In the genomic region with DNA sequence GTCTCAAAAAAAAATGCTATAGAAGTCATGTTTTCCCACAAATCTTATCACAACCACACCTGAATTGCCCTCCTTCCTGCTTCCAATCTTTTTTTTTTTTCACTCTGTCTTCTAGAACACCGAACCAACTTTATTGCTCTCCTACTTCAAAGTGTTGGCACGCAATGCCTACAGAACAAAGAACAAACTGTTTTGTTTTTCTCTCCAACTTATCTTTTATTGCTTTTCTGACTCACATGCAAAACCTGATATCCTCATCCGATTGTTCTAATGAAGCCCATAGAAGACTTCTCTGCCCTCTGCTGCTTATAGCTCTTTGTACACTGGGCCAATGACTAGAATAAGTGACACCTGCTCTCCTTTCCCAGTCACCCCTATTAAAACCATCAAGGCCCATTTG, we compare ENCODE assay signal across 21 cellular contexts.
DNase-seq lines count a peak whose midpoint lies in the region; ATAC-seq and TF ChIP-seq lines count a peak whose summit lies in the region.
"Had no signal": no experiment of that assay in that cellular context is flagged by ENCODE, and none has a peak within 500 bp of the region (broad histone marks: within the 10 kb centered on the region; RNA-seq: fewer than 3 reads in every experiment).

No MANE protein-coding gene starts in this region.

- no peak overlapping the region for H3K27ac Mint-ChIP-seq in activated CD8-positive, alpha-beta memory T cell treated with anti-CD3 and anti-CD28 coated beads, Interleukin-2, amount 10 ng/mL, durations not matched to agents 7 days and 5 days
- H3K27ac Mint-ChIP-seq: CD4-positive, alpha-beta memory T cell had no signal

- intact Hi-C loops in mammary epithelial cell (cut with micrococcal nuclease) = no loop called here
- intact Hi-C loops in breast epithelium (cut with DNase I; ENCODE audit: low total_unique reads) = no loop called here
- intact Hi-C loops in mucosa of descending colon (cut with DNase I, micrococcal nuclease) = no loop called here

- dilution Hi-C loops in mammary epithelial cell (cut with HindIII; ENCODE audit: low sequenced_read_pairs) = no loop called here

- H2AFZ ChIP-seq in mammary epithelial cell (ENCODE audit: low read depth, low read length) = no peak overlapping the region
- H2AFZ ChIP-seq: PC-9 had no signal

- H3K4me1 ChIP-seq in mammary epithelial cell (ENCODE audit: insufficient read depth, low read length) (peaks cover 10% of the 10 kb centered on the region), breast epithelium (no peaks in the 10 kb centered on the region), mucosa of descending colon (ENCODE audit: low read depth) (no peaks in the 10 kb centered on the region)

- no peaks in the 10 kb centered on the region for H3K27me3 Mint-ChIP-seq in activated CD8-positive, alpha-beta memory T cell treated with anti-CD3 and anti-CD28 coated beads, Interleukin-2, amount 10 ng/mL, durations not matched to agents 7 days and 5 days

- H4K20me1 ChIP-seq in mammary epithelial cell (ENCODE audit: insufficient read depth, low read length) = no peaks in the 10 kb centered on the region

- H3K79me2 ChIP-seq in mammary epithelial cell (ENCODE audit: insufficient read depth, low read length) = no peaks in the 10 kb centered on the region

- H3K9me3 Mint-ChIP-seq in activated CD8-positive, alpha-beta memory T cell treated with anti-CD3 and anti-CD28 coated beads, Interleukin-2, amount 10 ng/mL, durations not matched to agents 7 days and 5 days (ENCODE audit: low read depth) = peaks cover 5% of the 10 kb centered on the region

- CTCF ChIA-PET in mammary epithelial cell (lab: Charles Lee; ENCODE audit: low non-redundant PET) = no interaction called here
- CTCF ChIA-PET in activated CD8-positive, alpha-beta memory T cell treated with anti-CD3 and anti-CD28 coated beads, Interleukin-2, amount 10 ng/mL, durations not matched to agents 7 days and 5 days (lab: Charles Lee) = no interaction called here

- no peak for TF ChIP-seq POLR2A in breast epithelium (IDR thresholded peaks at IDR 0.05)

- no peak overlapping the region for H3K4me2 ChIP-seq in mammary epithelial cell (ENCODE audit: insufficient read depth, low read depth, low read length)
- H3K4me2 ChIP-seq: PC-9 had no signal

- no peaks in the 10 kb centered on the region for H3K36me3 ChIP-seq in mammary epithelial cell (ENCODE audit: insufficient read depth, low read length)
- no peaks in the 10 kb centered on the region for H3K36me3 ChIP-seq in breast epithelium
- H3K36me3 ChIP-seq in mucosa of descending colon (ENCODE audit: low read depth) = no peaks in the 10 kb centered on the region
- H3K36me3 ChIP-seq: MG63 had no signal

- no peaks in the 10 kb centered on the region for H3K4me1 Mint-ChIP-seq in activated CD8-positive, alpha-beta memory T cell treated with anti-CD3 and anti-CD28 coated beads, Interleukin-2, amount 10 ng/mL, durations not matched to agents 7 days and 5 days
- H3K4me1 Mint-ChIP-seq: CD4-positive, alpha-beta memory T cell had no signal

- in situ Hi-C loops in mammary epithelial cell (cut with MboI; ENCODE audit: low sequenced_read_pairs in 2 of 2) = no loop called here
- in situ Hi-C loops in ACHN (cut with HindIII; ENCODE audit: low pct_ligation_motif_present, low pct_unique_long_range_greater_than_20kb, low sequenced_read_pairs) = no loop called here

- DNase-seq in mammary epithelial cell (peak; percentile 61), breast epithelium (ENCODE audit: low spot score in 2 of 2) (no peak), SW480 (ENCODE audit: low spot score) (peak; percentile 65), mucosa of descending colon (no peak), NK-92 (lab: John Stamatoyannopoulos, UW; ENCODE audit: unreplicated experiment) (no peak), ACHN (no peak)
- no peak for DNase-seq in activated CD8-positive, alpha-beta memory T cell treated with anti-CD3 and anti-CD28 coated beads, Interleukin-2, amount 10 ng/mL, durations not matched to agents 7 days and 5 days
- DNase-seq: Calu3; CD4-positive, alpha-beta memory T cell; DMS79; KG1; MG63; NCI-H1105; NCI-H1694 treated with DMSO at 0.1 percent for 48 hours; NCI-H446; NCI-H69; PC-9 had no signal

- H3K9ac ChIP-seq in mammary epithelial cell (ENCODE audit: insufficient read depth, low read length) = no peak overlapping the region

- peak; percentile 91 for ATAC-seq in mucosa of descending colon
- no peak for ATAC-seq in HG03521 (IDR thresholded peaks at IDR 0.05; ENCODE audit: unreplicated experiment)
- ATAC-seq in activated CD8-positive, alpha-beta memory T cell treated with anti-CD3 and anti-CD28 coated beads, Interleukin-2, amount 10 ng/mL, durations not matched to agents 7 days and 5 days = no peak
- ATAC-seq: HCT116, HepG2 had no signal

- H3K4me3 ChIP-seq in mammary epithelial cell (replicated peaks in 1 of 3; ENCODE audit: insufficient read depth in 1 of 3, low read depth in 2 of 3, low read length in 3 of 3) (no peak overlapping the region), breast epithelium (no peak overlapping the region), mucosa of descending colon (no peak overlapping the region)
- H3K4me3 ChIP-seq: MG63, PC-9 had no signal

- H3K4me3 Mint-ChIP-seq in activated CD8-positive, alpha-beta memory T cell treated with anti-CD3 and anti-CD28 coated beads, Interleukin-2, amount 10 ng/mL, durations not matched to agents 7 days and 5 days = no peak overlapping the region
- H3K4me3 Mint-ChIP-seq: CD4-positive, alpha-beta memory T cell had no signal

- H3K36me3 Mint-ChIP-seq in activated CD8-positive, alpha-beta memory T cell treated with anti-CD3 and anti-CD28 coated beads, Interleukin-2, amount 10 ng/mL, durations not matched to agents 7 days and 5 days = no peaks in the 10 kb centered on the region
- H3K36me3 Mint-ChIP-seq: CD4-positive, alpha-beta memory T cell had no signal

- H3K9me3 ChIP-seq in mammary epithelial cell (replicated peaks; ENCODE audit: insufficient read depth, low read length) (no peaks in the 10 kb centered on the region), breast epithelium (no peaks in the 10 kb centered on the region), mucosa of descending colon (no peaks in the 10 kb centered on the region)
- H3K9me3 ChIP-seq: MG63 had no signal

- TF ChIP-seq CTCF in mammary epithelial cell (conservative IDR thresholded peaks at IDR 0.05 in 1 of 2, IDR thresholded peaks at IDR 0.05 in 1 of 2; ENCODE audit: extremely low read depth in 1 of 2, insufficient read depth in 1 of 2, low read depth in 1 of 2, low read length in 2 of 2) (no peak), breast epithelium (IDR thresholded peaks at IDR 0.05) (no peak), mucosa of descending colon (IDR thresholded peaks at IDR 0.05) (no peak)

- H3K27ac ChIP-seq in mammary epithelial cell (ENCODE audit: insufficient read depth, low read depth, low read length) = no peak overlapping the region
- no peak overlapping the region for H3K27ac ChIP-seq in breast epithelium
- H3K27ac ChIP-seq: 22Rv1, PC-9 had no signal

- H3K27me3 ChIP-seq in mammary epithelial cell (ENCODE audit: insufficient read depth, low read length) (peaks cover 5% of the 10 kb centered on the region), breast epithelium (no peaks in the 10 kb centered on the region)
- H3K27me3 ChIP-seq: MG63 had no signal

- BruUV-seq in mammary epithelial cell (replicated peaks; lab: Mats Ljungman, UMichigan) = no TSS peak

- 100% methylated on average over 3 of the region's 3 CpGs for WGBS in mammary epithelial cell (ENCODE audit: low coverage, missing lambda C conversion rate)

Comparison
In these comparisons a context has a peak if more than half of its experiments do, and no peak if none do; other contexts are left out.
1. DNase-seq: peak in mammary epithelial cell (single experiment) and SW480 (single experiment); none in breast epithelium (0 of 2), mucosa of descending colon (0 of 3), activated CD8-positive, alpha-beta memory T cell treated with anti-CD3 and anti-CD28 coated beads, Interleukin-2, amount 10 ng/mL, durations not matched to agents 7 days and 5 days (single experiment), NK-92 (single experiment) and ACHN (single experiment).